Comparison of ENCODE assay signal across 13 cellular contexts in genomic region chr9:82791685-82792084, GRCh38.
"Had no signal": no experiment of that assay in that cellular context is flagged by ENCODE, and none has a peak within 500 bp of the region (broad histone marks: within the 10 kb centered on the region; RNA-seq: fewer than 3 reads in every experiment).

No MANE protein-coding gene starts in this region.

- DNase-seq: effector memory CD8-positive, alpha-beta T cell; gastrocnemius medialis; heart right ventricle; hypothalamus; mucosa of descending colon; naive thymus-derived CD8-positive, alpha-beta T cell; psoas muscle; retina; right lobe of liver; stimulated activated CD4-positive, alpha-beta T cell treated with anti-CD3 and anti-CD28 coated beads, Interleukin-4, amount 100 ng/mL, for 1 hour; stimulated activated CD8-positive, alpha-beta memory T cell treated with anti-CD3 and anti-CD28 coated beads, Interleukin-4, amount 100 ng/mL, for 48 hours; stimulated activated naive CD8-positive, alpha-beta T cell treated with anti-CD3 and anti-CD28 coated beads, Interleukin-15, amount 100 ng/mL, for 72 hours; transverse colon had no signal
